In the genomic region with DNA sequence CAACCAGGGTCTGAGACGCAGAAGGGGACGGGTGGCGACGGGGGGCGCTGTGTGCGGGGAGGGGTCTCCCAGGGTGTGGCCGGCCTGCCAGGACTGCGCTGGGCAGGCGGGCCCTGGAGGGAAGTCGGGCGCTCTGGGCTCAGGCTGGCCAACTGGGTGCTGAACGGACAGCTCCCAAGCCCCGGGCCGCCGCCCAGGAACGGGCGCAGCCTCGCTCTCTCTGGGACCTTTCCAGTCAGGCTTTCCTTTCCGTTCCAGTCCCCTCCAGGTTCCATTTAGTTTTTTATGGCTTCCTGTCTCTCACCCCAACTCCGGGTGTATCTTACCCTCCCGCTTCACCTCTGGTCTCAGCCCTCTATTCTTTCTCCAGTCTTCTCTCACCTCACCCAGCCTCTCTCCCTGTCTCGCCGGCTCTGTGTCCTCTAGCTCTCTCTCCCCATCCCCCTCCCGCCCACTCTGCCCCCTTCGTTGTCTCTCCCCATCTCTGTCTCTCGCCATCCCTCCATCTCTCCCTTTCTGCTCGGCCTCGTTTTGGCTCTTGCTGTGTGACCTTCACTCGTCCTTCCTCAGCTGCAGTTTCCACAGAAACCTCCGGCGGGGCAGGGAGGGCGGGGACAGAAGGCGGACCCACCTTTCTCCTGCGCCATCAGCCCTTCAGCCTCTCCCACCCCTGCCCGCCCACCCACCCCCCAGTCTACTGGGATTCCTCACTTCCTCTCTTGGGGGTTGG, we compare ENCODE assay signal across 8 cellular contexts. TPM values are rescaled to one million over a fixed set of nuclear protein-coding genes. Genes with fewer than 3 reads are reported as not detected.
DNase-seq lines count a peak whose midpoint lies in the region; ATAC-seq, FAIRE-seq and TF ChIP-seq lines count a peak whose summit lies in the region.

No MANE protein-coding gene starts in this region.

- FAIRE-seq in HTR-8/SVneo (lab: Jason Lieb, UNC): no peak

- peak overlapping the region; percentile 100 for H3K4me2 ChIP-seq in BLaER1
- H3K4me2 ChIP-seq in mesenchymal stem cell (ENCODE audit: low read length, poor library complexity, severe bottlenecking): no peak overlapping the region

- H2BK12ac ChIP-seq in mesenchymal stem cell (ENCODE audit: low read length in 2 of 2): no peak overlapping the region

- H3K14ac ChIP-seq in mesenchymal stem cell (ENCODE audit: low read length in 2 of 2): no peak overlapping the region

- H3K27ac ChIP-seq in BLaER1: peak overlapping the region; percentile 37
- H3K27ac ChIP-seq in WERI-Rb-1: peak overlapping the region; percentile 100
- H3K27ac ChIP-seq in mesenchymal stem cell (ENCODE audit: low read length, poor library complexity, severe bottlenecking): no peak overlapping the region

- no peak for TF ChIP-seq CTCF in WERI-Rb-1 (IDR thresholded peaks at IDR 0.05; ENCODE audit: low read depth, low read length)

- DNase-seq in HTR-8/SVneo (ENCODE audit: insufficient read length, low spot score) (peak; percentile 75), WERI-Rb-1 (peak; percentile 76), dermis microvascular lymphatic vessel endothelial cell (ENCODE audit: low read depth in 2 of 2) (peak; percentile 6 to 42), mesenchymal stem cell (peak; percentile 45), NCI-H510A (lab: John Stamatoyannopoulos, UW) (no peak), GOT3 (lab: John Stamatoyannopoulos, UW) (no peak)

- H3K4me1 ChIP-seq in BLaER1: peaks cover 69% of the 10 kb centered on the region
- peaks cover 18% of the 10 kb centered on the region for H3K4me1 ChIP-seq in mesenchymal stem cell (ENCODE audit: control insufficient read depth, insufficient read depth, low read depth, low read length)

- H3K4me3 ChIP-seq in BLaER1 (peak overlapping the region; percentile 70), WERI-Rb-1 (ENCODE audit: low read depth, low read length) (peak overlapping the region; percentile 57), mesenchymal stem cell (ENCODE audit: insufficient read depth in 1 of 2, low read depth in 1 of 2, low read length in 2 of 2) (no peak overlapping the region)

- H3K23ac ChIP-seq in mesenchymal stem cell (ENCODE audit: low read length in 2 of 2): no peak overlapping the region

- H2AK5ac ChIP-seq in mesenchymal stem cell (ENCODE audit: low read length, severe bottlenecking): no peak overlapping the region

- H3K4ac ChIP-seq in mesenchymal stem cell (ENCODE audit: low read depth in 1 of 2, low read length in 2 of 2): no peak overlapping the region

- H3K27me3 ChIP-seq in BLaER1 (peaks cover 11% of the 10 kb centered on the region), WERI-Rb-1 (ENCODE audit: insufficient read depth, low read depth, severe bottlenecking) (no peaks in the 10 kb centered on the region), mesenchymal stem cell (ENCODE audit: control insufficient read depth in 1 of 2, insufficient read depth in 1 of 2, low read length in 2 of 2) (peaks cover 84 to 85% of the 10 kb centered on the region in 2 experiments)

- H3K9me3 ChIP-seq in BLaER1: no peaks in the 10 kb centered on the region
- H3K9me3 ChIP-seq in WERI-Rb-1 (ENCODE audit: severe bottlenecking): no peaks in the 10 kb centered on the region
- no peaks in the 10 kb centered on the region for H3K9me3 ChIP-seq in mesenchymal stem cell (ENCODE audit: control insufficient read depth, low read length)

- H4K91ac ChIP-seq in mesenchymal stem cell (ENCODE audit: low read length): no peak overlapping the region

- H2BK120ac ChIP-seq in mesenchymal stem cell (ENCODE audit: low read depth, low read length): no peak overlapping the region

- H2AFZ ChIP-seq in mesenchymal stem cell (ENCODE audit: low read depth, low read length): no peak overlapping the region

- H4K20me1 ChIP-seq in BLaER1: peaks cover 4% of the 10 kb centered on the region

- no peak overlapping the region for H3K9ac ChIP-seq in BLaER1
- H3K9ac ChIP-seq in mesenchymal stem cell (ENCODE audit: low read length): no peak overlapping the region

- no peak overlapping the region for H3K18ac ChIP-seq in mesenchymal stem cell (ENCODE audit: low read depth in 1 of 2, low read length in 2 of 2)

- 3% methylated on average over 24 of the region's 35 CpGs for WGBS in mesenchymal stem cell

- ATAC-seq in HG03045 (IDR thresholded peaks at IDR 0.05; ENCODE audit: unreplicated experiment): no peak

- H3K79me1 ChIP-seq in mesenchymal stem cell (replicated peaks; ENCODE audit: low read length, poor library complexity, severe bottlenecking): no peaks in the 10 kb centered on the region

- H3K36me3 ChIP-seq in BLaER1 (peaks cover 21% of the 10 kb centered on the region), WERI-Rb-1 (peaks cover 24% of the 10 kb centered on the region), mesenchymal stem cell (ENCODE audit: control insufficient read depth in 1 of 2, insufficient read depth in 2 of 2, low read depth in 1 of 2, low read length in 2 of 2) (no peaks in the 10 kb centered on the region)

- no peak overlapping the region for H2BK5ac ChIP-seq in mesenchymal stem cell (ENCODE audit: low read depth, low read length, poor library complexity, severe bottlenecking)

- no peak overlapping the region for H4K8ac ChIP-seq in mesenchymal stem cell (ENCODE audit: low read length)

- no peak overlapping the region for H2BK15ac ChIP-seq in mesenchymal stem cell (ENCODE audit: low read depth, poor library complexity, severe bottlenecking)

RNA-seq across cellular contexts. Expression of gene ATP1A3, which starts 3.3 kb away (rescaled TPM):
- total RNA-seq in dermis microvascular lymphatic vessel endothelial cell: under 0.01 TPM in 1 of 2 replicates, not detected in the other
- polyA plus RNA-seq in mesenchymal stem cell (2013, experiment 1 of 2): 0.08 TPM
- 0.11 TPM for polyA plus RNA-seq in mesenchymal stem cell (2013, experiment 2 of 2)

RNA-seq across cellular contexts. Expression of gene RABAC1, which starts 38.2 kb away (rescaled TPM):
- 104 and 137 TPM in 2 replicates for total RNA-seq in dermis microvascular lymphatic vessel endothelial cell
- polyA plus RNA-seq in mesenchymal stem cell (2013, experiment 1 of 2): 292 TPM
- 293 TPM for polyA plus RNA-seq in mesenchymal stem cell (2013, experiment 2 of 2)

Comparison
In these comparisons a context has a peak if more than half of its experiments do, and no peak if none do; other contexts are left out.
1. H3K4me3 ChIP-seq: peak in BLaER1 (single experiment) and WERI-Rb-1 (single experiment); none in mesenchymal stem cell (0 of 2).
2. DNase-seq: peak in HTR-8/SVneo (single experiment), WERI-Rb-1 (single experiment), dermis microvascular lymphatic vessel endothelial cell (2 of 2) and mesenchymal stem cell (single experiment); none in NCI-H510A (single experiment) and GOT3 (single experiment).